1 cellular context compared by ENCODE assay signal in genomic region chr3:172115059-172115458, GRCh38.
TF ChIP-seq lines count a peak whose summit lies in the region.

No MANE protein-coding gene starts in this region.

TF ChIP-seq in K562, 482 proteins besides CTCF, POLR2A, EP300 and RAD21 (continued from another document):
- TF ChIP-seq E2F1 (CRISPR knock-in tag; IDR thresholded peaks at IDR 0.05) = no peak
- TF ChIP-seq ZSCAN32 (CRISPR knock-in tag; IDR thresholded peaks at IDR 0.05) = no peak
- TF ChIP-seq ZBTB7A (IDR thresholded peaks at IDR 0.05; ENCODE audit: borderline replicate concordance, control insufficient read depth, low read depth, low read length) = no peak
- no peak for TF ChIP-seq RBM39 (optimal IDR thresholded peaks at IDR 0.05; ENCODE audit: low read depth, low read length)
- TF ChIP-seq TFE3 (CRISPR knock-in tag; IDR thresholded peaks at IDR 0.05) = no peak
TF ChIP-seq in K562: peak in this region for 0.
